9 cellular contexts compared by ENCODE assay signal in genomic region chr2:148876190-148876588, GRCh38. TPM values are rescaled to one million over a fixed set of nuclear protein-coding genes. Genes with fewer than 3 reads are reported as not detected.
DNase-seq lines count a peak whose midpoint lies in the region; ATAC-seq, FAIRE-seq and TF ChIP-seq lines count a peak whose summit lies in the region.
"Had no signal": no experiment of that assay in that cellular context is flagged by ENCODE, and none has a peak within 500 bp of the region (broad histone marks: within the 10 kb centered on the region; RNA-seq: fewer than 3 reads in every experiment).

No MANE protein-coding gene starts in this region.

- no peak for TF ChIP-seq RAD21 in H1 (IDR thresholded peaks at IDR 0.05 in 1 of 2, conservative IDR thresholded peaks at IDR 0.05 in 1 of 2; ENCODE audit: low read depth in 2 of 2, low read length in 2 of 2)

- no peak overlapping the region for H2AFZ ChIP-seq in OCI-LY7 (ENCODE audit: low read length)
- H2AFZ ChIP-seq in H1 (ENCODE audit: low read length): no peak overlapping the region

- H3K4me2 ChIP-seq in OCI-LY7 (ENCODE audit: low read length) (peak overlapping the region; percentile 97), H1 (ENCODE audit: insufficient read depth in 1 of 2, low read depth in 2 of 2, low read length in 2 of 2) (peak overlapping the region; percentile 87)
- H3K4me2 ChIP-seq: KMS-11 had no signal

- H3K18ac ChIP-seq in H1 (ENCODE audit: extremely low read depth, low read length): peak overlapping the region; percentile 73

- peaks cover 11% of the 10 kb centered on the region; the same call in 1 of the 2 replicates for H3K9me3 ChIP-seq in OCI-LY7 (ENCODE audit: low read length)
- peaks cover 5 to 7% of the 10 kb centered on the region in 2 experiments; a peak in 1 of 4 replicates for H3K9me3 ChIP-seq in H1 (ENCODE audit: insufficient read depth in 2 of 2, low read depth in 1 of 2, low read length in 1 of 2)
- no peaks in the 10 kb centered on the region for H3K9me3 ChIP-seq in psoas muscle
- H3K9me3 ChIP-seq in SJCRH30 (replicated peaks): no peaks in the 10 kb centered on the region

- POLR2A ChIA-PET in OCI-LY7 (lab: Charles Lee) (interaction anchor here (0.6 to 0.7 kb wide), 3 partner anchors 33 to 252 kb away, joined by 3 to 4 read pairs (median 3); no protein-coding TSS in a partner anchor), H1 (lab: Charles Lee; ENCODE audit: partially characterized antibody) (interaction anchor here (1.0 to 1.4 kb wide), 3 partner anchors 14 to 63 kb away, joined by 3 read pairs; no protein-coding TSS in a partner anchor)

- H2BK120ac ChIP-seq in H1 (replicated peaks; ENCODE audit: low read depth, low read length): peak overlapping the region; percentile 59

- WGBS in H1 (ENCODE audit: extremely low coverage in 1 of 2, insufficient coverage in 1 of 2, insufficient read length in 1 of 2, insufficient replicate concordance in 2 of 2, low coverage in 1 of 2, low lambda C conversion rate in 2 of 2, missing lambda C conversion rate in 1 of 2), 2 experiments: 2% methylated on average over 21 of the region's 26 CpGs; no CpG with 5 or more reads in 1 of the 2 experiments
- 1 to 3% (median 2%) methylated on average over 26 of the region's 26 CpGs for WGBS in psoas muscle, 3 donors

- H3K36me3 ChIP-seq in OCI-LY7 (ENCODE audit: insufficient read depth, low read length) (peaks cover 19% of the 10 kb centered on the region; the same call in 1 of the 2 replicates), H1 (ENCODE audit: control insufficient read depth in 2 of 4, insufficient read depth in 4 of 4, low read length in 3 of 4) (peaks cover 0 to 2% (median 0%) of the 10 kb centered on the region in 4 experiments; a peak in 2 of 8 replicates), psoas muscle (ENCODE audit: insufficient read depth in 1 of 2, low read depth in 1 of 2) (no peaks in the 10 kb centered on the region), SJCRH30 (no peaks in the 10 kb centered on the region)

- H4K20me1 ChIP-seq in OCI-LY7 (ENCODE audit: insufficient read depth, low read length) (0 out of 2 replicates have a peak, but pooled peaks cover 6% of the 10 kb centered on the region), H1 (replicated peaks in 1 of 2; ENCODE audit: control insufficient read depth in 1 of 2, insufficient read depth in 2 of 2, low read length in 2 of 2) (peaks cover 7 to 9% of the 10 kb centered on the region in 2 experiments)

- H2AK5ac ChIP-seq in H1 (ENCODE audit: low read depth, low read length): no peak overlapping the region

- no peaks in the 10 kb centered on the region for H3K9me2 ChIP-seq in OCI-LY7 (ENCODE audit: insufficient read depth, low read length)

- no peak overlapping the region for H3K23ac ChIP-seq in H1 (ENCODE audit: insufficient read length)

- H3K4ac ChIP-seq in H1 (replicated peaks; ENCODE audit: insufficient read length, low read depth, low read length): no peak overlapping the region

- no peak overlapping the region for H2BK5ac ChIP-seq in H1 (ENCODE audit: low read depth, low read length)

- H4K5ac ChIP-seq in H1 (ENCODE audit: insufficient read length, low read depth, low read length): peak overlapping the region; percentile 50

- CTCF ChIA-PET in OCI-LY7 (lab: Charles Lee; ENCODE audit: unreplicated experiment): no interaction called here
- CTCF ChIA-PET in H1 (lab: Charles Lee; ENCODE audit: partially characterized antibody): interaction anchor here (0.6 to 1.4 kb wide), 3 partner anchors 10 to 104 kb away, joined by 3 to 4 read pairs (median 3); no protein-coding TSS in a partner anchor

- no peak overlapping the region for H3K27ac ChIP-seq in OCI-LY7 (ENCODE audit: low read depth, low read length, poor library complexity, severe bottlenecking)
- no peak overlapping the region for H3K27ac ChIP-seq in H1 (ENCODE audit: low read depth, low read length)
- H3K27ac ChIP-seq in psoas muscle: no peak overlapping the region
- no peak overlapping the region for H3K27ac ChIP-seq in SJCRH30
- H3K27ac ChIP-seq: KMS-11 had no signal

- H4K91ac ChIP-seq in H1 (replicated peaks; ENCODE audit: insufficient read length, low read length): no peak overlapping the region

- no peak for FAIRE-seq in H1 (lab: Jason Lieb, UNC)

- H3K79me2 ChIP-seq in OCI-LY7 (ENCODE audit: insufficient read depth, low read depth, low read length) (no peaks in the 10 kb centered on the region), H1 (ENCODE audit: control insufficient read depth in 1 of 2, insufficient read depth in 2 of 2, low read length in 2 of 2) (peaks cover 0 to 31% of the 10 kb centered on the region in 2 experiments; a peak in 3 of 4 replicates)

- H3K4me1 ChIP-seq in OCI-LY7 (ENCODE audit: insufficient read depth, low read length, poor library complexity, severe bottlenecking) (peaks cover 18% of the 10 kb centered on the region), H1 (replicated peaks in 1 of 4; ENCODE audit: control insufficient read depth in 3 of 4, insufficient read depth in 4 of 4, low read length in 3 of 4) (peaks cover 0 to 6% (median 2%) of the 10 kb centered on the region in 4 experiments; a peak in 5 of 7 replicates), psoas muscle (peaks cover 11% of the 10 kb centered on the region), SJCRH30 (no peaks in the 10 kb centered on the region)

- no peak overlapping the region for H2BK12ac ChIP-seq in H1 (ENCODE audit: low read depth, low read length)

- no peak for TF ChIP-seq EP300 in H1 (IDR thresholded peaks at IDR 0.05; ENCODE audit: borderline replicate concordance in 1 of 2, low read depth in 2 of 2, low read length in 2 of 2)

- intact Hi-C loops in OCI-LY7 (cut with micrococcal nuclease; ENCODE audit: unreplicated experiment) (loop anchor here (5.0 kb wide), 2 partner anchors 711 to 854 kb away; partner anchors contain the start of genes MBD5, MMADHC and ORC4), psoas muscle (cut with DNase I) (no loop called here)

- no peak for ATAC-seq in psoas muscle

- H3K9ac ChIP-seq in H1 (replicated peaks in 1 of 4; ENCODE audit: extremely low read depth in 1 of 4, low read depth in 3 of 4, low read length in 3 of 4): peak overlapping the region in 3 of 4 experiments; percentile 51 to 76 (median 58); a peak in 6 of 7 replicates
- H3K9ac ChIP-seq: KMS-11 had no signal

- H2BK15ac ChIP-seq in H1 (ENCODE audit: low read length): no peak overlapping the region; the same call in 1 of the 2 replicates

- peak; percentile 13 for DNase-seq in OCI-LY7 (ENCODE audit: low spot score)
- peak in 1 of 2 experiments; percentile 76 for DNase-seq in H1 (ENCODE audit: low read depth in 1 of 2, low spot score in 2 of 2)
- DNase-seq in psoas muscle: no peak
- no peak for DNase-seq in NCI-H1048 (lab: John Stamatoyannopoulos, UW)
- no peak for DNase-seq in SJCRH30
- no peak for DNase-seq in RKO (ENCODE audit: low spot score)
- no peak for DNase-seq in ureter (ENCODE audit: low spot score)

- peaks cover 11% of the 10 kb centered on the region for H3K23me2 ChIP-seq in H1 (ENCODE audit: low read depth, low read length)

- peak overlapping the region; percentile 9 for H3K56ac ChIP-seq in H1 (replicated peaks; ENCODE audit: insufficient read length, low read depth, low read length)

- peak in 1 of 2 experiments; percentile 53; a peak in 1 of 3 replicates for TF ChIP-seq POLR2A in H1 (IDR thresholded peaks at IDR 0.05; ENCODE audit: control extremely low read depth in 1 of 2, low read depth in 2 of 2, low read length in 2 of 2)

- no TSS peak for BruUV-seq in OCI-LY7 (replicated peaks; lab: Mats Ljungman, UMichigan)

- peak overlapping the region; percentile 74 for H4K8ac ChIP-seq in H1 (ENCODE audit: extremely low read depth, insufficient read depth, low read length)

- H2BK20ac ChIP-seq in H1 (ENCODE audit: low read length): no peak overlapping the region

- H3K4me3 ChIP-seq in GM12875 (ENCODE audit: low read depth, low read length) (peak overlapping the region; percentile 49), OCI-LY7 (ENCODE audit: low read depth, low read length, poor library complexity, severe bottlenecking) (peak overlapping the region; percentile 74), H1 (ENCODE audit: extremely low read depth in 1 of 4, insufficient read depth in 2 of 4, low read depth in 3 of 4, low read length in 4 of 4) (peak overlapping the region; percentile 65 to 86 (median 66)), psoas muscle (peak overlapping the region; percentile 50), SJCRH30 (no peak overlapping the region)

- peaks cover 0 to 9% (median 7%) of the 10 kb centered on the region in 4 experiments; a peak in 3 of 7 replicates for H3K27me3 ChIP-seq in H1 (replicated peaks in 1 of 4; ENCODE audit: control insufficient read depth in 3 of 4, extremely low read depth in 1 of 4, insufficient read depth in 3 of 4, low read length in 3 of 4)
- H3K27me3 ChIP-seq in psoas muscle (ENCODE audit: insufficient read depth in 3 of 3, low read length in 2 of 3): peaks cover 0 to 57% (median 3%) of the 10 kb centered on the region in 3 donors
- H3K27me3 ChIP-seq in SJCRH30: no peaks in the 10 kb centered on the region

- no peak overlapping the region for H3K14ac ChIP-seq in H1 (ENCODE audit: insufficient read length)

- H3K79me1 ChIP-seq in H1 (ENCODE audit: low read depth, low read length): no peaks in the 10 kb centered on the region

- TF ChIP-seq CTCF in GM12875 (IDR thresholded peaks at IDR 0.05; ENCODE audit: borderline replicate concordance, insufficient read depth, low read depth, low read length) (no peak), OCI-LY7 (conservative IDR thresholded peaks at IDR 0.05; ENCODE audit: low read length) (no peak), H1 (IDR thresholded peaks at IDR 0.05; ENCODE audit: control extremely low read depth in 1 of 3, insufficient read depth in 1 of 3, low read depth in 1 of 3, low read length in 3 of 3) (no peak), psoas muscle (IDR thresholded peaks at IDR 0.05) (no peak)

TF ChIP-seq in H1, 55 proteins besides CTCF, POLR2A, EP300 and RAD21 (continues in another document):
- peak; percentile 53 for TF ChIP-seq KDM4A (IDR thresholded peaks at IDR 0.05; ENCODE audit: low read depth, low read length, severe bottlenecking)
- TF ChIP-seq HDAC2 (IDR thresholded peaks at IDR 0.05; ENCODE audit: borderline replicate concordance in 1 of 2, low read depth in 2 of 2, low read length in 2 of 2): peak in 1 of 2 experiments; percentile 22; a peak in 1 of 4 replicates

RNA-seq across cellular contexts. Expression of gene KIF5C, which starts 1.2 kb away (rescaled TPM):
- total RNA-seq in OCI-LY7 (2014; rRNA removed; shearing (Covaris generic)): 8.1 and 15.2 TPM in 2 replicates
- total RNA-seq in OCI-LY7 (2022): 18.0 and 22.2 TPM in 2 replicates
- total RNA-seq in H1 (2021; fragmentation: NEBNext Ultra II Directional; extraction: Animal tissue kit (Norgen Biotek cat#: 25700)): 58.1 and 66.4 TPM in 2 replicates
- 12.5 and 16.3 TPM in 2 replicates for polyA plus RNA-seq in H1 (2011; rRNA removed)
- polyA plus RNA-seq in H1 (2011; cell fraction: cytosol; rRNA removed): 20.7 TPM
- 28.7 TPM for polyA plus RNA-seq in H1 (2011; cell fraction: nucleus; rRNA removed)
- 24.5 to 33.7 TPM (median 26.6 TPM) in 4 replicates for polyA plus RNA-seq in H1 (2012, experiment 1 of 2)
- 2.2 TPM for polyA plus RNA-seq in H1 (2012, experiment 2 of 2)
- 86.6 TPM for polyA plus RNA-seq in H1 (2013, experiment 1 of 2)
- 77.4 TPM for polyA plus RNA-seq in H1 (2013, experiment 2 of 2)
- 63.7 and 65.0 TPM in 2 replicates for polyA minus RNA-seq in H1 (2011; rRNA and poly(A)+ RNA removed)
- polyA minus RNA-seq in H1 (2011; cell fraction: cytosol; rRNA and poly(A)+ RNA removed): 30.3 TPM
- 42.4 TPM for polyA minus RNA-seq in H1 (2011; cell fraction: nucleus; rRNA and poly(A)+ RNA removed)
- total RNA-seq in psoas muscle: 1 to 10 TPM in 1 of 4 donors, under 1 TPM in 3; 0.22 to 1.1 (median 0.58) TPM
- under 1 TPM; 0.31 to 0.72 (median 0.59) TPM for polyA plus RNA-seq in psoas muscle
- total RNA-seq in SJCRH30 (2014; rRNA removed; shearing (Covaris generic)): 5.8 and 6.6 TPM in 2 replicates
- 14.3 TPM for total RNA-seq in ureter
